1 cellular context compared by ENCODE assay signal in genomic region chr5:172788771-172789686, GRCh38.
TF ChIP-seq lines count a peak whose summit lies in the region.

No MANE protein-coding gene starts in this region.

TF ChIP-seq in HepG2, 621 proteins besides CTCF, POLR2A, EP300 and RAD21 (continues in another document):
- no peak for TF ChIP-seq SRSF9 (IDR thresholded peaks at IDR 0.05; ENCODE audit: borderline replicate concordance, insufficient read depth, low read depth, low read length, poor library complexity, severe bottlenecking)
- peak; percentile 59; the same call in 1 of the 2 replicates for TF ChIP-seq POLR2AphosphoS5 (IDR thresholded peaks at IDR 0.05; ENCODE audit: low read depth, low read length)
- no peak for TF ChIP-seq ZNF333 (CRISPR knock-in tag; IDR thresholded peaks at IDR 0.05; ENCODE audit: borderline replicate concordance)
- no peak; the same call in 1 of the 2 replicates for TF ChIP-seq SRY (CRISPR knock-in tag; IDR thresholded peaks at IDR 0.05)
- no peak for TF ChIP-seq ZFP41 (CRISPR knock-in tag; IDR thresholded peaks at IDR 0.05; ENCODE audit: borderline replicate concordance)
- TF ChIP-seq ZFP36L2 (CRISPR knock-in tag; IDR thresholded peaks at IDR 0.05), result no peak
- no peak for TF ChIP-seq ZNF225 (CRISPR knock-in tag; IDR thresholded peaks at IDR 0.05)
- TF ChIP-seq NFYC (CRISPR knock-in tag; IDR thresholded peaks at IDR 0.05), result no peak
- TF ChIP-seq SPEN (CRISPR knock-in tag; IDR thresholded peaks at IDR 0.05; ENCODE audit: low read depth), result peak; percentile 62
- no peak for TF ChIP-seq ZNF572 (CRISPR knock-in tag; IDR thresholded peaks at IDR 0.05)
- TF ChIP-seq ARID4A (CRISPR knock-in tag; IDR thresholded peaks at IDR 0.05; ENCODE audit: borderline replicate concordance), result peak; percentile 30; the same call in 1 of the 2 replicates
- no peak for TF ChIP-seq ZNF205 (CRISPR knock-in tag; IDR thresholded peaks at IDR 0.05)
- no peak for TF ChIP-seq NFRKB (IDR thresholded peaks at IDR 0.05)
- TF ChIP-seq KDM1A (CRISPR knock-in tag; IDR thresholded peaks at IDR 0.05), result 0 out of 2 replicates have a peak, but pooled peaks have one; percentile 56
- TF ChIP-seq ARID5B (CRISPR knock-in tag; IDR thresholded peaks at IDR 0.05), result peak; percentile 58; the same call in 1 of the 2 replicates
- TF ChIP-seq NR3C1 (CRISPR knock-in tag; IDR thresholded peaks at IDR 0.05), result no peak
- peak; percentile 30; the same call in 1 of the 2 replicates for TF ChIP-seq ZBTB20 (CRISPR knock-in tag; IDR thresholded peaks at IDR 0.05; ENCODE audit: borderline replicate concordance, low read depth)
- no peak for TF ChIP-seq SMARCC2 (IDR thresholded peaks at IDR 0.05)
- TF ChIP-seq ZSCAN31 (CRISPR knock-in tag; IDR thresholded peaks at IDR 0.05; ENCODE audit: low read depth), result peak; percentile 65
- no peak for TF ChIP-seq BCLAF1 (IDR thresholded peaks at IDR 0.05)
- no peak for TF ChIP-seq PBX2 (CRISPR knock-in tag; IDR thresholded peaks at IDR 0.05)
- no peak for TF ChIP-seq MXD3 (CRISPR knock-in tag; IDR thresholded peaks at IDR 0.05)
- no peak for TF ChIP-seq KMT2A (CRISPR knock-in tag; IDR thresholded peaks at IDR 0.05)
- TF ChIP-seq ZNF839 (CRISPR knock-in tag; IDR thresholded peaks at IDR 0.05; ENCODE audit: borderline replicate concordance), result no peak
- TF ChIP-seq ZBTB21 (CRISPR knock-in tag; IDR thresholded peaks at IDR 0.05), result peak; percentile 79
- no peak for TF ChIP-seq MAF1 (CRISPR knock-in tag; IDR thresholded peaks at IDR 0.05; ENCODE audit: borderline replicate concordance)
- peak; percentile 21; the same call in 1 of the 2 replicates for TF ChIP-seq NR2F6 (IDR thresholded peaks at IDR 0.05)
- peak; percentile 46; the same call in 1 of the 2 replicates for TF ChIP-seq NR2F6 (CRISPR knock-in tag; IDR thresholded peaks at IDR 0.05)
- 0 out of 2 replicates have a peak, but pooled peaks have one; percentile 52 for TF ChIP-seq HES4 (CRISPR knock-in tag; IDR thresholded peaks at IDR 0.05; ENCODE audit: borderline replicate concordance)
- peak; percentile 66; the same call in 1 of the 2 replicates for TF ChIP-seq KAT7 (CRISPR knock-in tag; IDR thresholded peaks at IDR 0.05; ENCODE audit: borderline replicate concordance)
- TF ChIP-seq NR0B2 (CRISPR knock-in tag; IDR thresholded peaks at IDR 0.05), result no peak
- no peak for TF ChIP-seq ZNF362 (CRISPR knock-in tag; IDR thresholded peaks at IDR 0.05; ENCODE audit: borderline replicate concordance)
- TF ChIP-seq ZBTB38 (CRISPR knock-in tag; IDR thresholded peaks at IDR 0.05), result no peak
- TF ChIP-seq ZNF232 (CRISPR knock-in tag; IDR thresholded peaks at IDR 0.05; ENCODE audit: borderline replicate concordance), result no peak
- no peak for TF ChIP-seq ZNF550 (CRISPR knock-in tag; IDR thresholded peaks at IDR 0.05; ENCODE audit: borderline replicate concordance)
- no peak; the same call in 1 of the 2 replicates for TF ChIP-seq ZSCAN9 (CRISPR knock-in tag; IDR thresholded peaks at IDR 0.05; ENCODE audit: borderline replicate concordance)
- TF ChIP-seq TBP (CRISPR knock-in tag; IDR thresholded peaks at IDR 0.05), result no peak
- no peak for TF ChIP-seq GMEB2 (CRISPR knock-in tag; IDR thresholded peaks at IDR 0.05; ENCODE audit: low read depth)
- TF ChIP-seq FOXK2 (IDR thresholded peaks at IDR 0.05), result no peak
- no peak for TF ChIP-seq ZNF780A (CRISPR knock-in tag; IDR thresholded peaks at IDR 0.05)
- no peak for TF ChIP-seq CREB3 (CRISPR knock-in tag; IDR thresholded peaks at IDR 0.05)
- no peak for TF ChIP-seq MLXIP (CRISPR knock-in tag; IDR thresholded peaks at IDR 0.05; ENCODE audit: borderline replicate concordance)
- TF ChIP-seq HOXA9 (CRISPR knock-in tag; IDR thresholded peaks at IDR 0.05; ENCODE audit: borderline replicate concordance), result no peak
